31 cellular contexts compared by ENCODE assay signal in the genomic region with DNA sequence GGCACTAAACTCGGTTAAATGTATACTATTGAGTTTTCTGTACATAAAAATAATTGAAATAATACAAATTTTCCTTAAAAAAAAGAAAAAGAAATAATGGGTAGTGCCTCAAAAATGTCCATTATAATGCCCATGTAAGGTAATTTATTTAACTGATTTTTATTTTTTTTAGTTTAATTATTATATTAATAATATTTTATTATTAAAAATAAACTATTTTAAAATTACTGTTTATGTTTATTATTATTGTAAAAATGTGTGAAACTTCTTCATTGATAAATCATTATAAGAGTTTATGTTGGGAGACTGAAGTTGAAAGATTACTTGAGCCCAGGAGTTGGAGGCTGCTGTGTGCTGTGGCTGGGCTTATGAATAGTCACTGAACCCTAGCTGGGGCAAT.
"Had no signal": no experiment of that assay in that cellular context is flagged by ENCODE, and none has a peak within 500 bp of the region (broad histone marks: within the 10 kb centered on the region; RNA-seq: fewer than 3 reads in every experiment).

No MANE protein-coding gene starts in this region.

- H3K4me3 Mint-ChIP-seq: naive thymus-derived CD8-positive, alpha-beta T cell; natural killer cell treated with Interleukin-12 subunit alpha and Interleukin-12 subunit beta and Interleukin-15 and Interleukin-18, amount 100 ng/mL, for 72 hours; nephron progenitor cell; neural crest cell; stimulated activated memory B cell treated with anti-CD40 and anti-IgM and Interleukin-4, amounts not matched to agents 10 μg/mL and 1 μg/mL and 100 μg/mL, for 72 hours; stimulated activated naive CD8-positive, alpha-beta T cell treated with anti-CD3 and anti-CD28 coated beads, Interleukin-15, amount 100 ng/mL, for 72 hours; type B pancreatic cell had no signal

- H3K27me3 ChIP-seq: neutrophil, right lobe of liver, sigmoid colon, spleen, suprapubic skin, testis, tibial artery, transverse colon, upper lobe of right lung, uterus had no signal

- H3K9me3 Mint-ChIP-seq: nephron progenitor cell had no signal

- H3K9me3 ChIP-seq: neutrophil, psoas muscle, right lobe of liver, sigmoid colon, spleen, suprapubic skin, testis, tibial artery, transverse colon, upper lobe of right lung, uterus had no signal

- H3K4me1 ChIP-seq: parathyroid adenoma, psoas muscle, right lobe of liver, sigmoid colon, spleen, suprapubic skin, testis, tibial artery, transverse colon, upper lobe of right lung, uterus had no signal

- H3K36me3 Mint-ChIP-seq: naive thymus-derived CD8-positive, alpha-beta T cell; natural killer cell treated with Interleukin-12 subunit alpha and Interleukin-12 subunit beta and Interleukin-15 and Interleukin-18, amount 100 ng/mL, for 72 hours; stimulated activated memory B cell treated with anti-CD40 and anti-IgM and Interleukin-4, amounts not matched to agents 10 μg/mL and 1 μg/mL and 100 μg/mL, for 72 hours; type B pancreatic cell had no signal

- H3K4me3 ChIP-seq: psoas muscle, right lobe of liver, sigmoid colon, smooth muscle cell, spleen, suprapubic skin, testis, tibial artery, transverse colon, upper lobe of right lung, uterus had no signal

- H3K9ac ChIP-seq: parathyroid adenoma had no signal

- H3K27ac Mint-ChIP-seq: naive thymus-derived CD8-positive, alpha-beta T cell; natural killer cell treated with Interleukin-12 subunit alpha and Interleukin-12 subunit beta and Interleukin-15 and Interleukin-18, amount 100 ng/mL, for 72 hours; nephron progenitor cell; progenitor cell of endocrine pancreas; stimulated activated memory B cell treated with anti-CD40 and anti-IgM and Interleukin-4, amounts not matched to agents 10 μg/mL and 1 μg/mL and 100 μg/mL, for 72 hours; stimulated activated naive CD8-positive, alpha-beta T cell treated with anti-CD3 and anti-CD28 coated beads, Interleukin-15, amount 100 ng/mL, for 72 hours; type B pancreatic cell had no signal

- DNase-seq: naive thymus-derived CD8-positive, alpha-beta T cell; nephron progenitor cell; nucleus accumbens; psoas muscle; right cardiac atrium; right lobe of liver; sigmoid colon; spleen; stimulated activated CD4-positive, alpha-beta T cell treated with anti-CD3 and anti-CD28 coated beads, Interleukin-12 subunit alpha, Interleukin-12 subunit beta, amount 100 ng/mL, for 4 hours; stimulated activated CD4-positive, alpha-beta T cell treated with anti-CD3 and anti-CD28 coated beads, Interleukin-1b, Interleukin-23, amount 100 ng/mL, for 48 hours; stimulated activated CD4-positive, alpha-beta T cell treated with anti-CD3 and anti-CD28 coated beads, Interleukin-4, amount 100 ng/mL, for 1 hour; stimulated activated CD4-positive, alpha-beta T cell treated with anti-CD3 and anti-CD28 coated beads, Interleukin-4, amount 100 ng/mL, for 4 hours; stimulated activated CD8-positive, alpha-beta memory T cell treated with anti-CD3 and anti-CD28 coated beads, Interleukin-4, amount 100 ng/mL, for 48 hours; stimulated activated naive CD4-positive, alpha-beta T cell; stimulated activated naive CD8-positive, alpha-beta T cell treated with anti-CD3 and anti-CD28 coated beads, Interleukin-15, amount 100 ng/mL, for 72 hours; stimulated activated naive CD8-positive, alpha-beta T cell treated with anti-CD3 and anti-CD28 coated beads, Interleukin-15, Interleukin-2, amounts not matched to agents 100 U/mL and 50 U/mL, for 24 hours; substantia nigra; testis; tibial artery; transverse colon; upper lobe of right lung; uterus had no signal

- H3K4me1 Mint-ChIP-seq: naive thymus-derived CD8-positive, alpha-beta T cell; nephron progenitor cell; neural crest cell; stimulated activated memory B cell treated with anti-CD40 and anti-IgM and Interleukin-4, amounts not matched to agents 10 μg/mL and 1 μg/mL and 100 μg/mL, for 72 hours; stimulated activated naive CD8-positive, alpha-beta T cell treated with anti-CD3 and anti-CD28 coated beads, Interleukin-15, amount 100 ng/mL, for 72 hours had no signal

- ATAC-seq: naive thymus-derived CD8-positive, alpha-beta T cell; natural killer cell treated with Interleukin-12 subunit alpha and Interleukin-12 subunit beta and Interleukin-15 and Interleukin-18, amount 100 ng/mL, for 72 hours; psoas muscle; right cardiac atrium; right lobe of liver; stimulated activated memory B cell treated with anti-CD40 and anti-IgM and Interleukin-4, amounts not matched to agents 10 μg/mL and 1 μg/mL and 100 μg/mL, for 72 hours; stimulated activated naive CD8-positive, alpha-beta T cell treated with anti-CD3 and anti-CD28 coated beads, Interleukin-15, amount 100 ng/mL, for 72 hours; stimulated activated naive CD8-positive, alpha-beta T cell treated with anti-CD3 and anti-CD28 coated beads, Interleukin-15, Interleukin-2, amounts not matched to agents 100 U/mL and 50 U/mL, for 24 hours; upper lobe of right lung had no signal

- H3K27me3 Mint-ChIP-seq: naive thymus-derived CD8-positive, alpha-beta T cell; natural killer cell treated with Interleukin-12 subunit alpha and Interleukin-12 subunit beta and Interleukin-15 and Interleukin-18, amount 100 ng/mL, for 72 hours; progenitor cell of endocrine pancreas; stimulated activated memory B cell treated with anti-CD40 and anti-IgM and Interleukin-4, amounts not matched to agents 10 μg/mL and 1 μg/mL and 100 μg/mL, for 72 hours; stimulated activated naive CD8-positive, alpha-beta T cell treated with anti-CD3 and anti-CD28 coated beads, Interleukin-15, amount 100 ng/mL, for 72 hours; type B pancreatic cell had no signal

- H3K36me3 ChIP-seq: neutrophil, right lobe of liver, sigmoid colon, spleen, suprapubic skin, tibial artery, transverse colon, upper lobe of right lung, uterus had no signal

- H3K27ac ChIP-seq: neutrophil, parathyroid adenoma, psoas muscle, right lobe of liver, sigmoid colon, spleen, suprapubic skin, testis, tibial artery, transverse colon, upper lobe of right lung, uterus had no signal
